Comparison of ENCODE assay signal across 12 cellular contexts in the genomic region with DNA sequence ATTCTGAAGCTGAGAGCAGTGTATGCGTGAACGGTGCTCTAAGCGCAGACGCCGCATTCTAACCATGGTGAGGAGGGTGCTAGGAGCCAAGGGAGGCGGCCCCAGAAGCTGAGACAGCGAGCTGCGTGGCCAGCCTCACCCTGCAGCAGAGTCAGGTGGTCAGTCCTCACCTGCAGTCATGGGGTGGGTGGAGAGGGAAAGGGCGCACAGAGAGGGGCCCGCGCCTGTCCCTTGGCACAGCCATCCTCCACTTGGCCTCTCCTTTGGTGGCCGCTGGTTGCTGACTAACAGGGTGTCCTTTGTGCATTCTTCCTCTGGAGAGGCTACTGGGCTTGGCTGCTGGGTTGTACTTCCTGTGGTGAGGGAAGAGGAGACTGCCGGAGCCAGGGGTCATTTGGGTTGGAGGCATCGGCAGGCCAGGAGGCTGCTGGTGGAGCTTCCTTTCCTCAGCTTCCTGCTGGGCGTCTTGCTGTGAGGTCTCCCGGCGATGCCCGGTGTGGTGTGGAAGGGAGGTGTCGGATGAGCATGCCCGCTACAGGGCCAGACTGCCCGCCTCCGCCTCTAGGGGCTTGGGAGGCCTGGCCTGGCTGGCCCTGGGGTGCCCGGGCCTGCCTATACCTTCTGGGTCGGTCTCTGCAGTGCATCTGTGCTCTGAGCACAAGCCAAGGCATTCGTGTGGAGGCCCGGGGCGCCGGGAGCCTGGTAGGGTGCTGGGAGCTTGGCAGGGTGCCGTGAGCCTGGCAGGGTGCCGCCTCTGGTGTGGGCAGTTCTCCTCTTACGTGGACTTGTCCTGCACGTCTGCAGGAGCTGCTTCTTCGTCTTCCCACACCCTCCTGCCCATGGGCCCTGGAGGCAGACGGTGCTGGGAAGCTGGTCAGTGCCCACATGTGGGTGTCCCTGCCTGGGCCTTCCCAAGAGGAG. TPM values are rescaled to one million over a fixed set of nuclear protein-coding genes. Genes with fewer than 3 reads are reported as not detected.
DNase-seq lines count a peak whose midpoint lies in the region; ATAC-seq and TF ChIP-seq lines count a peak whose summit lies in the region.
"Had no signal": no experiment of that assay in that cellular context is flagged by ENCODE, and none has a peak within 500 bp of the region (broad histone marks: within the 10 kb centered on the region; RNA-seq: fewer than 3 reads in every experiment).

No MANE protein-coding gene starts in this region.

- TF ChIP-seq CTCF in Panc1 (IDR thresholded peaks at IDR 0.05) = no peak
- no peak for TF ChIP-seq CTCF in endothelial cell (IDR thresholded peaks at IDR 0.05; ENCODE audit: unreplicated experiment)
- TF ChIP-seq CTCF in transverse colon (IDR thresholded peaks at IDR 0.05) = no peak

- ATAC-seq in Panc1 = peak; percentile 86
- peak; percentile 4 to 14 for ATAC-seq in natural killer cell treated with Interleukin-12 subunit alpha and Interleukin-12 subunit beta and Interleukin-15 and Interleukin-18, amount 100 ng/mL, for 72 hours

- no TSS peak for BruUV-seq in Panc1 (replicated peaks; lab: Mats Ljungman, UMichigan)

- H3K9me3 ChIP-seq in Panc1 (ENCODE audit: control insufficient read depth, insufficient read depth, low read depth, low read length) (no peaks in the 10 kb centered on the region), transverse colon (no peaks in the 10 kb centered on the region)
- H3K9me3 ChIP-seq: BLaER1 treated with 17β-estradiol and CSF1 and Interleukin-3, amounts not matched to agents 10 nM and 100 nM had no signal

- H3K36me3 ChIP-seq in Panc1 (ENCODE audit: control insufficient read depth, insufficient read depth, low read length) = peaks cover 2% of the 10 kb centered on the region; the same call in 1 of the 2 replicates
- H3K36me3 ChIP-seq in transverse colon = peaks cover 0 to 15% (median 0%) of the 10 kb centered on the region in 4 donors

- 89 to 91% methylated on average over 10 to 32 of the region's 34 CpGs for WGBS in transverse colon (ENCODE audit: low coverage in 1 of 2), 2 donors

- no peak for TF ChIP-seq POLR2A in transverse colon (IDR thresholded peaks at IDR 0.05)

- peaks cover 35% of the 10 kb centered on the region for H3K4me1 ChIP-seq in Panc1 (ENCODE audit: control insufficient read depth, insufficient read depth, low read length)
- peaks cover 0 to 3% (median 1%) of the 10 kb centered on the region in 4 donors for H3K4me1 ChIP-seq in transverse colon

- no peaks in the 10 kb centered on the region for H3K9me3 Mint-ChIP-seq in endothelial cell (ENCODE audit: unreplicated experiment)
- H3K9me3 Mint-ChIP-seq in natural killer cell treated with Interleukin-12 subunit alpha and Interleukin-12 subunit beta and Interleukin-15 and Interleukin-18, amount 100 ng/mL, for 72 hours = no peaks in the 10 kb centered on the region

- H3K27ac Mint-ChIP-seq in endothelial cell (ENCODE audit: unreplicated experiment) = peak overlapping the region; percentile 42
- H3K27ac Mint-ChIP-seq in natural killer cell treated with Interleukin-12 subunit alpha and Interleukin-12 subunit beta and Interleukin-15 and Interleukin-18, amount 100 ng/mL, for 72 hours = peak overlapping the region; percentile 56 to 82

- H3K4me3 ChIP-seq in Panc1 (ENCODE audit: low read depth in 2 of 2, low read length in 2 of 2) = peak overlapping the region in 1 of 2 experiments; percentile 33; a peak in 2 of 4 replicates
- H3K4me3 ChIP-seq in transverse colon = no peak overlapping the region
- H3K4me3 ChIP-seq: BLaER1 treated with 17β-estradiol and CSF1 and Interleukin-3, amounts not matched to agents 10 nM and 100 nM had no signal

- peaks cover 10% of the 10 kb centered on the region for H3K27me3 Mint-ChIP-seq in endothelial cell (ENCODE audit: unreplicated experiment)
- no peaks in the 10 kb centered on the region for H3K27me3 Mint-ChIP-seq in natural killer cell treated with Interleukin-12 subunit alpha and Interleukin-12 subunit beta and Interleukin-15 and Interleukin-18, amount 100 ng/mL, for 72 hours

- peak overlapping the region; percentile 77 for H3K27ac ChIP-seq in Panc1 (ENCODE audit: low read length)
- H3K27ac ChIP-seq in transverse colon = peak overlapping the region in 2 of 4 donors; percentile 23 to 44

- peaks cover 21% of the 10 kb centered on the region for H3K4me1 Mint-ChIP-seq in endothelial cell (ENCODE audit: unreplicated experiment)
- H3K4me1 Mint-ChIP-seq in natural killer cell treated with Interleukin-12 subunit alpha and Interleukin-12 subunit beta and Interleukin-15 and Interleukin-18, amount 100 ng/mL, for 72 hours (ENCODE audit: low read depth in 2 of 2) = peaks cover 38 to 57% of the 10 kb centered on the region in 2 donors

- intact Hi-C loops in Panc1 (cut with micrococcal nuclease; ENCODE audit: unreplicated experiment) (no loop called here), transverse colon (cut with DNase I; ENCODE audit: low total_unique reads) (no loop called here)

- POLR2A ChIA-PET in Panc1 (lab: Charles Lee) = no interaction called here

- H3K36me3 Mint-ChIP-seq in endothelial cell (ENCODE audit: low read depth, unreplicated experiment) = peaks cover 17% of the 10 kb centered on the region
- peaks cover 28% of the 10 kb centered on the region for H3K36me3 Mint-ChIP-seq in natural killer cell treated with Interleukin-12 subunit alpha and Interleukin-12 subunit beta and Interleukin-15 and Interleukin-18, amount 100 ng/mL, for 72 hours

- H3K4me3 Mint-ChIP-seq in endothelial cell (ENCODE audit: unreplicated experiment) = no peak overlapping the region
- H3K4me3 Mint-ChIP-seq in natural killer cell treated with Interleukin-12 subunit alpha and Interleukin-12 subunit beta and Interleukin-15 and Interleukin-18, amount 100 ng/mL, for 72 hours = no peak overlapping the region

- no peak for TF ChIP-seq EP300 in transverse colon (IDR thresholded peaks at IDR 0.05; ENCODE audit: low read depth)

- CTCF ChIA-PET in Panc1 (lab: Charles Lee) = no interaction called here

- H3K27me3 ChIP-seq in Panc1 (ENCODE audit: control insufficient read depth, insufficient read depth, low read length) = no peaks in the 10 kb centered on the region
- H3K27me3 ChIP-seq in transverse colon = no peaks in the 10 kb centered on the region
- H3K27me3 ChIP-seq: BLaER1 treated with 17β-estradiol and CSF1 and Interleukin-3, amounts not matched to agents 10 nM and 100 nM had no signal

- peak in 8 of 14 donors; percentile 12 to 70 (median 44) for DNase-seq in C1 segment of cervical spinal cord (lab: John Stamatoyannopoulos, UW)
- DNase-seq in Panc1 (ENCODE audit: low read depth, low spot score) = no peak
- peak; percentile 41 for DNase-seq in endothelial cell (ENCODE audit: low spot score)
- DNase-seq in natural killer cell treated with Interleukin-12 subunit alpha and Interleukin-12 subunit beta and Interleukin-15 and Interleukin-18, amount 100 ng/mL, for 72 hours (ENCODE audit: low spot score) = no peak
- no peak for DNase-seq in NCI-H2081 (lab: John Stamatoyannopoulos, UW)
- DNase-seq in NAMALWA (ENCODE audit: low spot score) = no peak
- DNase-seq in SHP77 treated with DMSO at 0.1 percent for 48 hours (lab: John Stamatoyannopoulos, UW) = no peak
- no peak for DNase-seq in transverse colon
- DNase-seq: activated CD8-positive, alpha-beta memory T cell treated with anti-CD3 and anti-CD28 coated beads, Interleukin-2, amount 50 U/mL, for 4 hours; NCI-H1694; stimulated activated naive CD4-positive, alpha-beta T cell treated with Interleukin-2 at 50 U/mL for 16 hours had no signal

- in situ Hi-C loops in Panc1 (cut with HindIII; ENCODE audit: low pct_unique_long_range_greater_than_20kb, low sequenced_read_pairs) = no loop called here
- in situ Hi-C loops in transverse colon (cut with MboI; ENCODE audit: low pct_ligation_motif_present in 1 of 4, low pct_unique_long_range_greater_than_20kb in 1 of 4, low sequenced_read_pairs in 3 of 4) = no loop called here

RNA-seq across cellular contexts. Expression of a gene that starts 17.4 kb away (rescaled TPM):
- total RNA-seq in Panc1 (2021; ENCODE audit: unreplicated experiment) (230 TPM), endothelial cell (ENCODE audit: unreplicated experiment) (110 TPM), transverse colon (100 to 1,000 TPM; 113 to 174 (median 159) TPM)
- 174 TPM for polyA plus RNA-seq in Panc1 (2012; ENCODE audit: insufficient read length)
- 1,000 to 10,000 TPM; 1,259 to 2,425 TPM for total RNA-seq in natural killer cell treated with Interleukin-12 subunit alpha and Interleukin-12 subunit beta and Interleukin-15 and Interleukin-18, amount 100 ng/mL, for 72 hours

RNA-seq across cellular contexts. Expression of a gene that starts 57.8 kb away (rescaled TPM):
- 30.9 TPM for total RNA-seq in Panc1 (2021; ENCODE audit: unreplicated experiment)
- 34.6 TPM for polyA plus RNA-seq in Panc1 (2012; ENCODE audit: insufficient read length)
- 50.1 TPM for total RNA-seq in endothelial cell (ENCODE audit: unreplicated experiment)
- total RNA-seq in natural killer cell treated with Interleukin-12 subunit alpha and Interleukin-12 subunit beta and Interleukin-15 and Interleukin-18, amount 100 ng/mL, for 72 hours = 10 to 100 TPM in 1 of 2 donors, 1 to 10 TPM in 1; 5.5 to 19.3 TPM
- 10 to 100 TPM; 13.2 to 24.7 (median 17.0) TPM for total RNA-seq in transverse colon

RNA-seq across cellular contexts. Expression of a gene that starts 57.9 kb away (rescaled TPM):
- total RNA-seq in Panc1 (2021; ENCODE audit: unreplicated experiment) (70.2 TPM), endothelial cell (ENCODE audit: unreplicated experiment) (76.0 TPM), transverse colon (10 to 100 TPM; 26.2 to 66.2 (median 39.9) TPM)
- 84.2 TPM for polyA plus RNA-seq in Panc1 (2012; ENCODE audit: insufficient read length)
- total RNA-seq in natural killer cell treated with Interleukin-12 subunit alpha and Interleukin-12 subunit beta and Interleukin-15 and Interleukin-18, amount 100 ng/mL, for 72 hours = 10 to 100 TPM in 1 of 2 donors, 1 to 10 TPM in 1; 9.9 to 32.4 TPM

Comparison
In these comparisons a context has a peak if more than half of its experiments do, and no peak if none do; other contexts are left out.
1. DNase-seq: peak in C1 segment of cervical spinal cord (8 of 14) and endothelial cell (single experiment); none in Panc1 (single experiment), natural killer cell treated with Interleukin-12 subunit alpha and Interleukin-12 subunit beta and Interleukin-15 and Interleukin-18, amount 100 ng/mL, for 72 hours (single experiment), NCI-H2081 (0 of 2), NAMALWA (single experiment), SHP77 treated with DMSO at 0.1 percent for 48 hours (single experiment) and transverse colon (single experiment).